1 cellular context compared by ENCODE assay signal in the genomic region with DNA sequence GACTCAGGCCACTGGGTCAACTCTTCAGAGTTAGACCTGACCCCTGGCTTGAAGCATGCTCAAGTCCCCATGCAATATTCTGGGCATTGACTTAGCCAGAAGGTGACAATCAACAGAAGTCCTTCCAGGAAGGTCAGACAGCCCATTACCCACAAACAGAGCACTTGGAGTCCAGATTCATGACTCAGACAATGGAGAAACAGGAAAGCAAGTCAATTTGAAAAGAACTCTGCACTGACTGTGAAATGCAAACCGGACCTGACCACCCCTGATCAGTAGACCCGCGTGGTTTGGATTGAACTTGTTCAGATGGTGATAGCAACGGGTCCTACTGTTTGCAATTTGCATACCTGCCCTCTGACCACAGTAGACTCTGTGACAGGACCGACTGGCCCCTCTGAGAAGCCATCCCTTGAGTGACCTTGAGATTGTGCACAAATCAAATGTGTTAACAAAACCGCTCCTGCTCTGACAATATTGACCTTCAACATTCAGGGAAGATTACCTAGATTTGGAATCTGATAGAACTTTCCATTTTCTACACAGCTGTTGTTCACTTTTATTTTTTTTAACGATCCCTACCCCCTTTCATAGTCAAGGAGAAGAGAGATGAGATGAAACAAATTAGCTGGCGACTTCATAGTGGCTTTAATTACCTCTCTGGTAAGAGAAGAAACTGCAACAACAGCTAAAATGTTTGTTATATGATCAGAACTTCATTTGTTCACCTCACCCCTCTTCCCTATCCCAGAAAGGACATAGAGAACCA.
TF ChIP-seq lines count a peak whose summit lies in the region.

No MANE protein-coding gene starts in this region.

TF ChIP-seq in HepG2, 621 proteins besides CTCF, POLR2A, EP300 and RAD21 (continued from another document and continues in another):
- TF ChIP-seq TBP (CRISPR knock-in tag; IDR thresholded peaks at IDR 0.05) (0 out of 2 replicates have a peak, but pooled peaks have one; percentile 47), HBP1 (CRISPR knock-in tag; IDR thresholded peaks at IDR 0.05; ENCODE audit: low read depth) (no peak), MLLT10 (CRISPR knock-in tag; IDR thresholded peaks at IDR 0.05) (no peak), NRL (CRISPR knock-in tag; IDR thresholded peaks at IDR 0.05; ENCODE audit: borderline replicate concordance) (no peak), HNRNPK (IDR thresholded peaks at IDR 0.05; ENCODE audit: low read depth, low read length, poor library complexity, severe bottlenecking) (no peak), SNAI1 (CRISPR knock-in tag; IDR thresholded peaks at IDR 0.05; ENCODE audit: borderline replicate concordance) (no peak), KAT2B (IDR thresholded peaks at IDR 0.05; ENCODE audit: borderline replicate concordance, low read depth, low read length) (no peak), GFI1 (CRISPR knock-in tag; IDR thresholded peaks at IDR 0.05; ENCODE audit: borderline replicate concordance) (peak; percentile 96), KMT2A (CRISPR knock-in tag; IDR thresholded peaks at IDR 0.05) (no peak), NFE2L1 (CRISPR knock-in tag; IDR thresholded peaks at IDR 0.05; ENCODE audit: borderline replicate concordance) (no peak), ZNF234 (CRISPR knock-in tag; conservative IDR thresholded peaks at IDR 0.05) (no peak), SP4 (CRISPR knock-in tag; IDR thresholded peaks at IDR 0.05) (no peak), ZNF207 (IDR thresholded peaks at IDR 0.05; ENCODE audit: borderline replicate concordance) (no peak), RBM22 (optimal IDR thresholded peaks at IDR 0.05; ENCODE audit: low read length) (no peak), ATF3 (CRISPR knock-in tag; IDR thresholded peaks at IDR 0.05) (peak; percentile 63; the same call in 1 of the 2 replicates), SMC3 (IDR thresholded peaks at IDR 0.05; ENCODE audit: low read length) (no peak; the same call in 1 of the 2 replicates), JUN (CRISPR knock-in tag; IDR thresholded peaks at IDR 0.05) (peak; percentile 96), CENPT (CRISPR knock-in tag; IDR thresholded peaks at IDR 0.05; ENCODE audit: low read depth) (no peak), JUNB (CRISPR knock-in tag; IDR thresholded peaks at IDR 0.05; ENCODE audit: borderline replicate concordance) (peak; percentile 88), SSRP1 (CRISPR knock-in tag; IDR thresholded peaks at IDR 0.05) (no peak; the same call in 1 of the 2 replicates), NCOA2 (CRISPR knock-in tag; IDR thresholded peaks at IDR 0.05) (peak; percentile 98), TARDBP (CRISPR knock-in tag; IDR thresholded peaks at IDR 0.05) (peak; percentile 96), ZNF382 (CRISPR knock-in tag; IDR thresholded peaks at IDR 0.05; ENCODE audit: borderline replicate concordance) (no peak), ZNF776 (CRISPR knock-in tag; IDR thresholded peaks at IDR 0.05) (no peak), ZNF280D (CRISPR knock-in tag; IDR thresholded peaks at IDR 0.05) (no peak), MTA3 (CRISPR knock-in tag; IDR thresholded peaks at IDR 0.05) (no peak), CREM (IDR thresholded peaks at IDR 0.05) (peak; percentile 90), CREM (CRISPR knock-in tag; IDR thresholded peaks at IDR 0.05) (no peak), SUZ12 (IDR thresholded peaks at IDR 0.05; ENCODE audit: low read depth, low read length) (no peak), JUND (CRISPR knock-in tag; IDR thresholded peaks at IDR 0.05) (0 out of 2 replicates have a peak, but pooled peaks have one; percentile 73), ZNF598 (CRISPR knock-in tag; IDR thresholded peaks at IDR 0.05; ENCODE audit: borderline replicate concordance) (no peak), TEAD2 (CRISPR knock-in tag; IDR thresholded peaks at IDR 0.05) (no peak), ZNF710 (CRISPR knock-in tag; IDR thresholded peaks at IDR 0.05; ENCODE audit: borderline replicate concordance) (peak; percentile 79), POLR2AphosphoS5 (IDR thresholded peaks at IDR 0.05; ENCODE audit: low read depth, low read length) (no peak), ZNF557 (CRISPR knock-in tag; IDR thresholded peaks at IDR 0.05) (no peak), ZBTB34 (CRISPR knock-in tag; IDR thresholded peaks at IDR 0.05) (peak; percentile 53; the same call in 1 of the 2 replicates), ZSCAN31 (CRISPR knock-in tag; IDR thresholded peaks at IDR 0.05; ENCODE audit: low read depth) (no peak), NFIB (CRISPR knock-in tag; IDR thresholded peaks at IDR 0.05; ENCODE audit: borderline replicate concordance) (no peak), ZNF350 (CRISPR knock-in tag; IDR thresholded peaks at IDR 0.05; ENCODE audit: borderline replicate concordance, low read depth) (peak; percentile 87), GATA4 (IDR thresholded peaks at IDR 0.05; ENCODE audit: borderline replicate concordance, low read depth) (peak; percentile 89), WIZ (CRISPR knock-in tag; IDR thresholded peaks at IDR 0.05) (no peak), SMAD3 (CRISPR knock-in tag; IDR thresholded peaks at IDR 0.05) (no peak), FOXP1 (IDR thresholded peaks at IDR 0.05) (no peak), FOXP1 (CRISPR knock-in tag; IDR thresholded peaks at IDR 0.05) (peak; percentile 77), MYPOP (CRISPR knock-in tag; IDR thresholded peaks at IDR 0.05) (peak; percentile 73; the same call in 1 of the 2 replicates), PAX8 (CRISPR knock-in tag; IDR thresholded peaks at IDR 0.05; ENCODE audit: borderline replicate concordance) (no peak)
- TF ChIP-seq, protein P1, sequence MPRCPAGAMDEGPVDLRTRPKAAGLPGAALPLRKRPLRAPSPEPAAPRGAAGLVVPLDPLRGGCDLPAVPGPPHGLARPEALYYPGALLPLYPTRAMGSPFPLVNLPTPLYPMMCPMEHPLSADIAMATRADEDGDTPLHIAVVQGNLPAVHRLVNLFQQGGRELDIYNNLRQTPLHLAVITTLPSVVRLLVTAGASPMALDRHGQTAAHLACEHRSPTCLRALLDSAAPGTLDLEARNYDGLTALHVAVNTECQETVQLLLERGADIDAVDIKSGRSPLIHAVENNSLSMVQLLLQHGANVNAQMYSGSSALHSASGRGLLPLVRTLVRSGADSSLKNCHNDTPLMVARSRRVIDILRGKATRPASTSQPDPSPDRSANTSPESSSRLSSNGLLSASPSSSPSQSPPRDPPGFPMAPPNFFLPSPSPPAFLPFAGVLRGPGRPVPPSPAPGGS (CRISPR knock-in tag; IDR thresholded peaks at IDR 0.05): no peak
- TF ChIP-seq, protein P2, sequence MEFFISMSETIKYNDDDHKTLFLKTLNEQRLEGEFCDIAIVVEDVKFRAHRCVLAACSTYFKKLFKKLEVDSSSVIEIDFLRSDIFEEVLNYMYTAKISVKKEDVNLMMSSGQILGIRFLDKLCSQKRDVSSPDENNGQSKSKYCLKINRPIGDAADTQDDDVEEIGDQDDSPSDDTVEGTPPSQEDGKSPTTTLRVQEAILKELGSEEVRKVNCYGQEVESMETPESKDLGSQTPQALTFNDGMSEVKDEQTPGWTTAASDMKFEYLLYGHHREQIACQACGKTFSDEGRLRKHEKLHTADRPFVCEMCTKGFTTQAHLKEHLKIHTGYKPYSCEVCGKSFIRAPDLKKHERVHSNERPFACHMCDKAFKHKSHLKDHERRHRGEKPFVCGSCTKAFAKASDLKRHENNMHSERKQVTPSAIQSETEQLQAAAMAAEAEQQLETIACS (CRISPR knock-in tag; IDR thresholded peaks at IDR 0.05): no peak
